ENCODE assay signal across 9 cellular contexts in the genomic region with DNA sequence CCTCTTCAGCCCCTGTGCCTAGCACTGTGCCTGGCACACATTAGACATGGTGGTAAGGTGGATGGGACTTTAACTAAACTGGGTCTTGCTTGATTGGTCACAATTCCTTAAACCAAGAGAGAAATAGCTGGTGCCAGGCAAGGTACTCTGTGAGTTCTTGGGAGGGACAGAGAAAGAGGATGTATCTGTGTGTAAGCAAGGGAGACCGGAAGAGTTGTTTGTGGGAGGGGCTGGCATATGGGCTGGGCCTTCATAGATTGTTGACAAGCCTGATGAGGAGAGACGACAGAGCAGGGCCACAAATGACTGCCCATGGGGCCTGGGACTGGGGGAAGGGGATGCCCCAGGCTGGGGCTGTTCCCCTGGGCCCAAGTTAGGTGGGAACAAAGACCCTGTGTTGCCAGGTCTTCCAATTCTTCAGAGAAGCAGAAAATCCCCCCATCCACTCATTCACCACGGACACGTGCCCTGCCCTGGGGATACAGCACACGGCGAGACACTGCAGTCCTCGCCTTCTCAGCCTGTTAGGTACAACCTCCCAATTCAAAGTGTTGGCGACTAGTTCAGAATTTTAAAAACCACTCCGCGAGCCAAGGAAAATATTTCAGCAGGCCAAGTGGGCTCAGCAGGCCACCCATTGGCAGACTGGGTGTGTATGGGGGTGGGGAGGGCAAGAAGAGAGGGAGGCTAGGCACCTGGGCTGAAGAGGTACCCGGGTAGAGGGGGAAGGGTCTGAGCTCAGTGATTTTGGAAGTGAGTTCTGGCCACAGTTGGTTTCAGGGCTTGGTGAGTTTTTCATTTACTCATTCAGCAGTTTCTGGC. TPM values are rescaled to one million over a fixed set of nuclear protein-coding genes. Genes with fewer than 3 reads are reported as not detected.
DNase-seq lines count a peak whose midpoint lies in the region; ATAC-seq lines count a peak whose summit lies in the region.
"Had no signal": no experiment of that assay in that cellular context is flagged by ENCODE, and none has a peak within 500 bp of the region (broad histone marks: within the 10 kb centered on the region; RNA-seq: fewer than 3 reads in every experiment).

No MANE protein-coding gene starts in this region.

- peak overlapping the region; percentile 82 for H3K27ac Mint-ChIP-seq in activated CD8-positive, alpha-beta memory T cell treated with anti-CD3 and anti-CD28 coated beads, Interleukin-2, amount 10 ng/mL, durations not matched to agents 7 days and 5 days

- ATAC-seq in activated CD8-positive, alpha-beta memory T cell treated with anti-CD3 and anti-CD28 coated beads, Interleukin-2, amount 10 ng/mL, durations not matched to agents 7 days and 5 days: peak; percentile 78
- ATAC-seq: stimulated activated naive CD8-positive, alpha-beta T cell treated with anti-CD3 and anti-CD28 coated beads, Interleukin-15, Interleukin-2, amounts not matched to agents 100 U/mL and 50 U/mL, for 24 hours had no signal

- H3K9me3 Mint-ChIP-seq in activated CD8-positive, alpha-beta memory T cell treated with anti-CD3 and anti-CD28 coated beads, Interleukin-2, amount 10 ng/mL, durations not matched to agents 7 days and 5 days (ENCODE audit: low read depth): no peaks in the 10 kb centered on the region

- peaks cover 10% of the 10 kb centered on the region for H3K27me3 Mint-ChIP-seq in activated CD8-positive, alpha-beta memory T cell treated with anti-CD3 and anti-CD28 coated beads, Interleukin-2, amount 10 ng/mL, durations not matched to agents 7 days and 5 days

- H3K27ac ChIP-seq in caudate nucleus (ENCODE audit: low read depth, low read length): peak overlapping the region; percentile 67
- peak overlapping the region; percentile 61 for H3K27ac ChIP-seq in temporal lobe (ENCODE audit: low read depth, low read length)

- H3K9me3 ChIP-seq in MG63: no peaks in the 10 kb centered on the region

- DNase-seq in activated CD8-positive, alpha-beta memory T cell treated with anti-CD3 and anti-CD28 coated beads, Interleukin-2, amount 10 ng/mL, durations not matched to agents 7 days and 5 days: peak; percentile 68
- no peak for DNase-seq in activated CD8-positive, alpha-beta memory T cell treated with anti-CD3 and anti-CD28 coated beads, Interleukin-2, amount 50 U/mL, for 4 hours
- DNase-seq in MG63 (peak; percentile 14), caudate nucleus (lab: John Stamatoyannopoulos, UW) (peak in 1 of 61 donors; percentile 40), midbrain (lab: John Stamatoyannopoulos, UW) (no peak), NCI-H526 treated with DMSO at 0.1 percent for 48 hours (lab: John Stamatoyannopoulos, UW) (no peak), NCI-H1092 treated with DMSO at 0.1 percent for 48 hours (lab: John Stamatoyannopoulos, UW) (no peak)
- DNase-seq: stimulated activated naive CD8-positive, alpha-beta T cell treated with anti-CD3 and anti-CD28 coated beads, Interleukin-15, Interleukin-2, amounts not matched to agents 100 U/mL and 50 U/mL, for 24 hours had no signal

- H3K27me3 ChIP-seq in MG63: no peaks in the 10 kb centered on the region

- no peak overlapping the region for H3K4me3 Mint-ChIP-seq in activated CD8-positive, alpha-beta memory T cell treated with anti-CD3 and anti-CD28 coated beads, Interleukin-2, amount 10 ng/mL, durations not matched to agents 7 days and 5 days

- H3K36me3 Mint-ChIP-seq in activated CD8-positive, alpha-beta memory T cell treated with anti-CD3 and anti-CD28 coated beads, Interleukin-2, amount 10 ng/mL, durations not matched to agents 7 days and 5 days: no peaks in the 10 kb centered on the region

- peaks cover 22% of the 10 kb centered on the region for H3K4me1 Mint-ChIP-seq in activated CD8-positive, alpha-beta memory T cell treated with anti-CD3 and anti-CD28 coated beads, Interleukin-2, amount 10 ng/mL, durations not matched to agents 7 days and 5 days

- CTCF ChIA-PET in activated CD8-positive, alpha-beta memory T cell treated with anti-CD3 and anti-CD28 coated beads, Interleukin-2, amount 10 ng/mL, durations not matched to agents 7 days and 5 days (lab: Charles Lee): interaction anchor here (1.9 to 2.0 kb wide), 2 partner anchors 10 to 15 kb away, joined by 6 read pairs; no protein-coding TSS in a partner anchor

- H3K36me3 ChIP-seq in MG63: no peaks in the 10 kb centered on the region

- H3K4me3 ChIP-seq in MG63: no peak overlapping the region

RNA-seq across cellular contexts. Expression of gene CYP46A1, which starts 11.4 kb away (rescaled TPM):
- under 1 TPM in 1 of 2 experiments, not detected in 1; 0.15 TPM for total RNA-seq in activated CD8-positive, alpha-beta memory T cell treated with anti-CD3 and anti-CD28 coated beads, Interleukin-2, amount 10 ng/mL, durations not matched to agents 7 days and 5 days
- total RNA-seq in MG63 (2014; rRNA removed; shearing (Covaris generic); ENCODE audit: low replicate concordance): not detected in 2 replicates
- total RNA-seq in temporal lobe: 6.1 TPM

RNA-seq across cellular contexts. Expression of gene HHIPL1, which starts 27.8 kb away (rescaled TPM):
- under 1 TPM in 1 of 2 experiments, not detected in 1; 0.09 TPM for total RNA-seq in activated CD8-positive, alpha-beta memory T cell treated with anti-CD3 and anti-CD28 coated beads, Interleukin-2, amount 10 ng/mL, durations not matched to agents 7 days and 5 days
- not detected in 2 replicates for total RNA-seq in MG63 (2014; rRNA removed; shearing (Covaris generic); ENCODE audit: low replicate concordance)
- 5.9 TPM for total RNA-seq in temporal lobe

Comparison
In these comparisons a context has a peak if more than half of its experiments do, and no peak if none do; other contexts are left out.
1. DNase-seq: peak in activated CD8-positive, alpha-beta memory T cell treated with anti-CD3 and anti-CD28 coated beads, Interleukin-2, amount 10 ng/mL, durations not matched to agents 7 days and 5 days (single experiment) and MG63 (single experiment); none in activated CD8-positive, alpha-beta memory T cell treated with anti-CD3 and anti-CD28 coated beads, Interleukin-2, amount 50 U/mL, for 4 hours (single experiment), midbrain (single experiment), NCI-H526 treated with DMSO at 0.1 percent for 48 hours (single experiment) and NCI-H1092 treated with DMSO at 0.1 percent for 48 hours (single experiment).